ENCODE assay signal across 27 cellular contexts in the genomic region with DNA sequence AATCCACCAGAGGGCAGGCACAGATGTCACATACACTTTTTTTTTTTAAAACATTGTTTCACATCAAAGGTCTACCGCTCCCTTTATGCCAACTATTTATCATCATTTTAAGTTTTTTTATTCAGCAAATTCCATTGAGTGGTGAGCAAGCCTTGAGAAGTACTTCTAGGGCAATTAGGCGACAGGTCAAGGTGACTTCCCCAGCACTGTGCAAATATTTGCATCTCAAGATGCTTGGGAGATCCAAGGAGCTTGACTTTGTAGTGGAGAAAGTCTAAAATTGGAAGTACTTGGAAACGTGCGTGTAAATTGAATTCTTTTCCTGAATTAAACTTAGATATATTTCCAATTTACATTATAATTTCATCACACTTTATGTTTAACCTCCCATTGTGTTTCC.
"Had no signal": no experiment of that assay in that cellular context is flagged by ENCODE, and none has a peak within 500 bp of the region (broad histone marks: within the 10 kb centered on the region; RNA-seq: fewer than 3 reads in every experiment).

No MANE protein-coding gene starts in this region.

- H3K9me3 ChIP-seq: stomach, suprapubic skin, testis, thoracic aorta, thyroid gland, tibial artery, tibial nerve, transverse colon, uterus, vagina had no signal

- H3K36me3 ChIP-seq: stomach, suprapubic skin, thoracic aorta, thyroid gland, tibial artery, tibial nerve, transverse colon, upper lobe of left lung, uterus, vagina had no signal

- H3K9me3 Mint-ChIP-seq: stimulated activated effector memory CD8-positive, alpha-beta T cell treated with anti-CD3 and anti-CD28 coated beads, Interleukin-12 subunit alpha, Interleukin-12 subunit beta, amount 100 ng/mL, for 72 hours; stimulated activated memory B cell treated with anti-CD40 and anti-IgM and Interleukin-4, amounts not matched to agents 10 μg/mL and 1 μg/mL and 100 μg/mL, for 72 hours; stimulated activated naive B cell treated with anti-CD40 and anti-IgM and Interleukin-4, amounts not matched to agents 10 μg/mL and 1 μg/mL and 100 μg/mL, for 72 hours; stimulated activated naive CD8-positive, alpha-beta T cell treated with anti-CD3 and anti-CD28 coated beads, Interleukin-15, amount 100 ng/mL, for 72 hours; stimulated activated naive CD8-positive, alpha-beta T cell treated with anti-CD3 and anti-CD28 coated beads, Interleukin-15, Interleukin-2, amounts not matched to agents 100 ng/mL and 50 ng/mL, for 24 hours had no signal

- H3K27me3 ChIP-seq: stomach, suprapubic skin, testis, thyroid gland, tibial artery, tibial nerve, transverse colon, upper lobe of left lung, uterus, vagina had no signal

- H3K27ac ChIP-seq: stomach, suprapubic skin, testis, thoracic aorta, thyroid gland, tibial artery, tibial nerve, transverse colon, upper lobe of left lung, uterus, vagina had no signal

- H3K4me3 ChIP-seq: stomach, suprapubic skin, testis, thoracic aorta, thyroid gland, tibial artery, tibial nerve, transverse colon, upper lobe of left lung, uterus, vagina had no signal

- ATAC-seq: stimulated activated effector memory CD8-positive, alpha-beta T cell treated with anti-CD3 and anti-CD28 coated beads, Interleukin-12 subunit alpha, Interleukin-12 subunit beta, amount 100 ng/mL, for 72 hours; stimulated activated memory B cell treated with anti-CD40 and anti-IgM and Interleukin-4, amounts not matched to agents 10 μg/mL and 1 μg/mL and 100 μg/mL, for 72 hours; stimulated activated naive B cell treated with anti-CD40 and anti-IgM and Interleukin-4, amounts not matched to agents 10 μg/mL and 1 μg/mL and 100 μg/mL, for 72 hours; stimulated activated naive CD8-positive, alpha-beta T cell treated with anti-CD3 and anti-CD28 coated beads, Interleukin-15, amount 100 ng/mL, for 72 hours; stimulated activated naive CD8-positive, alpha-beta T cell treated with anti-CD3 and anti-CD28 coated beads, Interleukin-15, Interleukin-2, amounts not matched to agents 100 U/mL and 50 U/mL, for 24 hours had no signal

- H3K36me3 Mint-ChIP-seq: stimulated activated effector memory CD8-positive, alpha-beta T cell treated with anti-CD3 and anti-CD28 coated beads, Interleukin-12 subunit alpha, Interleukin-12 subunit beta, amount 100 ng/mL, for 72 hours; stimulated activated memory B cell treated with anti-CD40 and anti-IgM and Interleukin-4, amounts not matched to agents 10 μg/mL and 1 μg/mL and 100 μg/mL, for 72 hours; stimulated activated naive B cell treated with anti-CD40 and anti-IgM and Interleukin-4, amounts not matched to agents 10 μg/mL and 1 μg/mL and 100 μg/mL, for 72 hours; type B pancreatic cell had no signal

- H3K27ac Mint-ChIP-seq: stimulated activated effector memory CD8-positive, alpha-beta T cell treated with anti-CD3 and anti-CD28 coated beads, Interleukin-12 subunit alpha, Interleukin-12 subunit beta, amount 100 ng/mL, for 72 hours; stimulated activated memory B cell treated with anti-CD40 and anti-IgM and Interleukin-4, amounts not matched to agents 10 μg/mL and 1 μg/mL and 100 μg/mL, for 72 hours; stimulated activated naive B cell treated with anti-CD40 and anti-IgM and Interleukin-4, amounts not matched to agents 10 μg/mL and 1 μg/mL and 100 μg/mL, for 72 hours; stimulated activated naive CD8-positive, alpha-beta T cell treated with anti-CD3 and anti-CD28 coated beads, Interleukin-15, amount 100 ng/mL, for 72 hours; stimulated activated naive CD8-positive, alpha-beta T cell treated with anti-CD3 and anti-CD28 coated beads, Interleukin-15, Interleukin-2, amounts not matched to agents 100 ng/mL and 50 ng/mL, for 24 hours; type B pancreatic cell had no signal

- H3K4me3 Mint-ChIP-seq: stimulated activated effector memory CD8-positive, alpha-beta T cell treated with anti-CD3 and anti-CD28 coated beads, Interleukin-12 subunit alpha, Interleukin-12 subunit beta, amount 100 ng/mL, for 72 hours; stimulated activated memory B cell treated with anti-CD40 and anti-IgM and Interleukin-4, amounts not matched to agents 10 μg/mL and 1 μg/mL and 100 μg/mL, for 72 hours; stimulated activated naive B cell treated with anti-CD40 and anti-IgM and Interleukin-4, amounts not matched to agents 10 μg/mL and 1 μg/mL and 100 μg/mL, for 72 hours; stimulated activated naive CD8-positive, alpha-beta T cell treated with anti-CD3 and anti-CD28 coated beads, Interleukin-15, amount 100 ng/mL, for 72 hours; stimulated activated naive CD8-positive, alpha-beta T cell treated with anti-CD3 and anti-CD28 coated beads, Interleukin-15, Interleukin-2, amounts not matched to agents 100 ng/mL and 50 ng/mL, for 24 hours; type B pancreatic cell had no signal

- H3K4me1 Mint-ChIP-seq: stimulated activated effector memory CD8-positive, alpha-beta T cell treated with anti-CD3 and anti-CD28 coated beads, Interleukin-12 subunit alpha, Interleukin-12 subunit beta, amount 100 ng/mL, for 72 hours; stimulated activated memory B cell treated with anti-CD40 and anti-IgM and Interleukin-4, amounts not matched to agents 10 μg/mL and 1 μg/mL and 100 μg/mL, for 72 hours; stimulated activated naive CD8-positive, alpha-beta T cell treated with anti-CD3 and anti-CD28 coated beads, Interleukin-15, amount 100 ng/mL, for 72 hours had no signal

- DNase-seq: stimulated activated CD4-positive, alpha-beta T cell treated with anti-CD3 and anti-CD28 coated beads, Interleukin-2, amount 100 ng/mL, for 48 hours; stimulated activated CD4-positive, alpha-beta T cell treated with anti-CD3 and anti-CD28 coated beads, Interleukin-4, amount 100 ng/mL, for 1 hour; stimulated activated CD4-positive, alpha-beta T cell treated with anti-CD3 and anti-CD28 coated beads, Interleukin-4, amount 100 ng/mL, for 24 hours; stimulated activated CD4-positive, alpha-beta T cell treated with anti-CD3 and anti-CD28 coated beads, Interleukin-4, amount 100 ng/mL, for 4 hours; stimulated activated CD8-positive, alpha-beta memory T cell treated with anti-CD3 and anti-CD28 coated beads, Interleukin-4, amount 100 ng/mL, for 48 hours; stimulated activated naive B cell treated with anti-CD40 and anti-IgM and Interleukin-4, amounts not matched to agents 10 μg/mL and 1 μg/mL and 100 μg/mL, for 72 hours; stimulated activated naive CD4-positive, alpha-beta T cell; stimulated activated naive CD4-positive, alpha-beta T cell treated with Interleukin-2 at 50 U/mL for 16 hours; stimulated activated naive CD8-positive, alpha-beta T cell treated with anti-CD3 and anti-CD28 coated beads, Interleukin-15, amount 100 ng/mL, for 72 hours; stimulated activated naive CD8-positive, alpha-beta T cell treated with anti-CD3 and anti-CD28 coated beads, Interleukin-15, Interleukin-2, amounts not matched to agents 100 U/mL and 50 U/mL, for 24 hours; stomach; substantia nigra; testis; thyroid gland; tibial artery; transverse colon; trophoblast cell; upper lobe of left lung; uterus had no signal

- H3K27me3 Mint-ChIP-seq: stimulated activated memory B cell treated with anti-CD40 and anti-IgM and Interleukin-4, amounts not matched to agents 10 μg/mL and 1 μg/mL and 100 μg/mL, for 72 hours had no signal

- H3K4me1 ChIP-seq: suprapubic skin, vagina had no signal
